8 cellular contexts compared by ENCODE assay signal in the genomic region with DNA sequence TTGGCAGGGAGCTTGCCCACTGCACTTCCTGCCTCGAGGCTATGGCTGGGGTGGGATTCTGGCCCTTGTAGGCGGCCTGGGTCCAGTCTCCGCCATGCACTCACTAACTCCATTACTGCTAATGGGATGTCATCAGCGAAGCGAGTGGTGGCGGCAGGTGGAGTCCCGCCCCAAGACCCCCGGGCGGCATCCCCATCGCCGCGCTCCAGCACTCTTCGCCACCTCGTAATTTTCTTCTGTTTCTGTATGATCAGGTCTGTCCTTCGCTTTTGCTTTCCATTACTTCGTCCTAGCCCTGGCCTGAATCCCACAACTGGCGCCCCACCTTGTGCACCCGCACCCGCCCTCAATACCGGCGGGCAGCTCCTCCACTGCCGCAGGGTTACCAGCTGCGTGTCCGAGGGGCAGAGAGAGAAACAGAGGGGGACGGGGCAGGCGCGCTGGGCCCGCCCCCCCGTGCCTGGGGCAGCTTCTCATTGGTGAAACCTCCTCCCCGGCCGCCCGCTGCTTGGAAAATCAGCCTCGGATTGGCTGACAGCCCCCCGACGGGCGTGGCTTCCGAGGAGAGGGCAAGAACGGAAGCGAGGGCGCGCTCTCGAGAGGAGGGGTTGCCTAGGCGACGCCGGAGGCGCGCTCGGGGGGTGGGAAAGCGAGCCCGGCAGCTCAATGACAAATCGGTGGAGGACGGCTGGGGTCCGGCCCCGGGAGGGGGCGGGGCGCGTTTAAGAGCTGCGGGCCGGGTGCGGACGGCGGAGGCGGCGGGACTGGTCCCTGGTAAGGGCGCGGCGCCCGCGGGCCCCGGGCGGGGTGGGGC. TPM values are rescaled to one million over a fixed set of nuclear protein-coding genes. Genes with fewer than 3 reads are reported as not detected.
DNase-seq lines count a peak whose midpoint lies in the region; ATAC-seq, FAIRE-seq and TF ChIP-seq lines count a peak whose summit lies in the region.

A gene with protein sequence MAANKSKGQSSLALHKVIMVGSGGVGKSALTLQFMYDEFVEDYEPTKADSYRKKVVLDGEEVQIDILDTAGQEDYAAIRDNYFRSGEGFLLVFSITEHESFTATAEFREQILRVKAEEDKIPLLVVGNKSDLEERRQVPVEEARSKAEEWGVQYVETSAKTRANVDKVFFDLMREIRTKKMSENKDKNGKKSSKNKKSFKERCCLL (plus strand): TSS at position 646 of the 814 bp plus-strand sequence. CDS start 25,813 bp downstream, outside the sequence.

- H3K9ac ChIP-seq in smooth muscle cell (ENCODE audit: low read depth), result peak within 1 kb of the TSS; percentile 78

- peak; percentile 95 for ATAC-seq in GM18907 (IDR thresholded peaks at IDR 0.05; ENCODE audit: unreplicated experiment)
- peak; percentile 94 for ATAC-seq in HG03159 (IDR thresholded peaks at IDR 0.05; ENCODE audit: unreplicated experiment)

- H4K20me1 ChIP-seq in smooth muscle cell (ENCODE audit: low read depth), result peaks cover 32% of the 10 kb centered on the region

- peak within 1 kb of the TSS; percentile 89 for H2AFZ ChIP-seq in smooth muscle cell (ENCODE audit: low read depth)

- peaks cover 35% of the 10 kb centered on the region for H3K79me2 ChIP-seq in smooth muscle cell (ENCODE audit: low read depth)

- no peaks in the 10 kb centered on the region for H3F3A ChIP-seq in smooth muscle cell (ENCODE audit: low read depth)

- peak within 1 kb of the TSS; percentile 65 for H3K27ac ChIP-seq in smooth muscle cell (ENCODE audit: low read depth)

- TF ChIP-seq CTCF in AG04449 (IDR thresholded peaks at IDR 0.05; ENCODE audit: insufficient read depth, low read length, missing control alignments), result no peak
- TF ChIP-seq CTCF in WI38 (IDR thresholded peaks at IDR 0.05; ENCODE audit: low read depth, low read length), result no peak
- no peak for TF ChIP-seq CTCF in bronchial epithelial cell (IDR thresholded peaks at IDR 0.05; ENCODE audit: insufficient read depth, low read length, severe bottlenecking)
- TF ChIP-seq CTCF in smooth muscle cell (IDR thresholded peaks at IDR 0.05; ENCODE audit: borderline replicate concordance, insufficient read depth, poor library complexity, severe bottlenecking), result no peak

- no peaks in the 10 kb centered on the region for H3K36me3 ChIP-seq in bronchial epithelial cell (ENCODE audit: control insufficient read depth, insufficient read depth, low read length)
- no peaks in the 10 kb centered on the region for H3K36me3 ChIP-seq in smooth muscle cell (ENCODE audit: low read depth)

- H3K27me3 ChIP-seq in bronchial epithelial cell (ENCODE audit: control insufficient read depth, insufficient read depth, low read length), result peaks cover 2% of the 10 kb centered on the region
- no peaks in the 10 kb centered on the region for H3K27me3 ChIP-seq in smooth muscle cell (ENCODE audit: low read depth)

- no peak for FAIRE-seq in bronchial epithelial cell (lab: Jason Lieb, UNC)

- WGBS in smooth muscle cell (ENCODE audit: low lambda C conversion rate), result under 1% methylated on average over 51 of the region's 71 CpGs

- H3K4me3 ChIP-seq in AG04449 (ENCODE audit: low read depth, low read length) (peak within 1 kb of the TSS; percentile 82), WI38 (ENCODE audit: low read depth, low read length) (peak within 1 kb of the TSS; percentile 94), bronchial epithelial cell (ENCODE audit: low read depth, low read length) (peak within 1 kb of the TSS; percentile 84), smooth muscle cell (peak within 1 kb of the TSS; percentile 68)

- peaks cover 16% of the 10 kb centered on the region for H3K4me1 ChIP-seq in smooth muscle cell (ENCODE audit: low read depth)

- CTCF ChIA-PET in AG04449 (lab: Yijun Ruan, JAX), result interaction anchor here (0.6 to 4.5 kb wide), 6 partner anchors 9 to 428 kb away, joined by 3 to 16 read pairs (median 6); no protein-coding TSS in a partner anchor

- H3K4me2 ChIP-seq in smooth muscle cell, result peak within 1 kb of the TSS; percentile 88

- H3K9me3 ChIP-seq in smooth muscle cell (replicated peaks; ENCODE audit: low read depth), result no peaks in the 10 kb centered on the region

- DNase-seq in AG04449 (ENCODE audit: low read depth, low spot score) (peak; percentile 87), NCI-H2227 treated with DMSO at 0.1 percent for 48 hours (lab: John Stamatoyannopoulos, UW) (peak; percentile 98), bronchial epithelial cell (ENCODE audit: low read depth) (peak; percentile 95), iPS-NIHi11 (ENCODE audit: low spot score) (peak; percentile 98), smooth muscle cell (lab: John Stamatoyannopoulos, UW; ENCODE audit: unreplicated experiment) (peak; percentile 96)

- POLR2A ChIA-PET in AG04449 (lab: Yijun Ruan, JAX), result interaction anchor here (0.7 to 1.7 kb wide), 6 partner anchors 12 to 62 kb away, joined by 3 to 13 read pairs (median 4); partner anchors contain the start of gene TMEM185B

RNA-seq across cellular contexts. Expression of the gene that starts here (rescaled TPM):
- 52.7 and 70.0 TPM in 2 replicates for total RNA-seq in bronchial epithelial cell
- total RNA-seq in smooth muscle cell, result 72.1 and 73.4 TPM in 2 replicates
- polyA plus RNA-seq in smooth muscle cell, result 69.9 and 71.3 TPM in 2 replicates

Comparison
In these comparisons a context has a peak if more than half of its experiments do, and no peak if none do; other contexts are left out.
1. Peak in every context shown above with its lines: DNase-seq, ATAC-seq, H3K4me3 ChIP-seq and H3K27ac ChIP-seq.